Comparison of ENCODE assay signal across 12 cellular contexts in the genomic region with DNA sequence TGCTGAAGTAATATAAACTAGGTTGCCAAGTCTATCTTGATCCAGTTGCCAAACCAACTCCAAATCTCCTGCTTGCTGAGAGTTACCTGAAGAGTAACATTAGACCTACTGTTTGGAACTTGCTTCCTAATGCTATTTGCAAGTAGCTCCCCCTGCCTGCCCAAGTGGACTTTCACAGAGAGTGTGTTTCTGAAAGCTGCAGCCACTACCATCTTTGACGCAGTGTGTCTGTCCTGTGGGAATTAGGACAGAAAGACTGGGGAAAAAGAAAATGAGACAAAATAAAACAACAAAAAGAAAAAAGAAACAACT.
DNase-seq lines count a peak whose midpoint lies in the region; ATAC-seq, FAIRE-seq and TF ChIP-seq lines count a peak whose summit lies in the region.
"Had no signal": no experiment of that assay in that cellular context is flagged by ENCODE, and none has a peak within 500 bp of the region (broad histone marks: within the 10 kb centered on the region; RNA-seq: fewer than 3 reads in every experiment).

No MANE protein-coding gene starts in this region.

- no peak for TF ChIP-seq POLR2A in stomach (IDR thresholded peaks at IDR 0.05)
- no peak for TF ChIP-seq POLR2A in H54 (IDR thresholded peaks at IDR 0.05; ENCODE audit: low read depth, low read length)

- H3K27ac ChIP-seq in left ventricle myocardium inferior (replicated peaks) (peak overlapping the region; percentile 85), stomach (peak overlapping the region in 1 of 5 donors; percentile 2), aorta (ENCODE audit: low read depth in 1 of 2, low read length in 2 of 2) (no peak overlapping the region)
- H3K27ac ChIP-seq: skin epidermis, thyroid gland had no signal

- H3K27ac Mint-ChIP-seq in activated T-cell treated with anti-CD3 and anti-CD28 coated beads, Interleukin-2, amount 50 U/mL, for 24 hours, result no peak overlapping the region

- H3K36me3 Mint-ChIP-seq in activated T-cell treated with anti-CD3 and anti-CD28 coated beads, Interleukin-2, amount 50 U/mL, for 24 hours (ENCODE audit: low read depth), result no peaks in the 10 kb centered on the region

- WGBS in stomach, 5 donors, result 32 to 55% (median 43%) methylated on average over 1 of the region's 1 CpG
- 69 to 71% methylated on average over 1 of the region's 1 CpG for WGBS in aorta, 2 donors

- H3K4me3 ChIP-seq in left ventricle myocardium inferior (no peak overlapping the region), stomach (no peak overlapping the region), aorta (ENCODE audit: low read length in 2 of 2) (no peak overlapping the region)
- H3K4me3 ChIP-seq: skin epidermis, thyroid gland had no signal

- in situ Hi-C loops in SK-MEL-5 (cut with HindIII; ENCODE audit: low pct_unique_long_range_greater_than_20kb, low sequenced_read_pairs), result no loop called here

- peak; percentile 1 for DNase-seq in activated T-cell treated with anti-CD3 and anti-CD28 coated beads for 1 hour (ENCODE audit: low read depth)
- DNase-seq in activated T-cell treated with anti-CD3 and anti-CD28 coated beads, Interleukin-2, amount 50 U/mL, for 24 hours, result no peak
- peak; percentile 49 for DNase-seq in SK-MEL-5 (ENCODE audit: low read depth, low spot score)
- DNase-seq in left ventricle myocardium inferior, result peak; percentile 25
- DNase-seq in stomach, result peak; percentile 77
- DNase-seq in H54 (ENCODE audit: insufficient read length, low spot score), result no peak
- no peak for DNase-seq in aorta
- no peak for DNase-seq in stimulated activated CD4-positive, alpha-beta T cell treated with anti-CD3 and anti-CD28 coated beads, Interleukin-12 subunit alpha, Interleukin-12 subunit beta, amount 100 ng/mL, for 4 hours
- DNase-seq: activated CD8-positive, alpha-beta memory T cell treated with anti-CD3 and anti-CD28 coated beads, Interleukin-2, amount 50 U/mL, for 4 hours had no signal

- no peak for ATAC-seq in aorta (ENCODE audit: low FRiP score)

- intact Hi-C loops in left ventricle myocardium inferior (cut with micrococcal nuclease) (no loop called here), stomach (cut with DNase I; ENCODE audit: low total_unique reads) (no loop called here), aorta (cut with DNase I) (no loop called here)

- H3K36me3 ChIP-seq in left ventricle myocardium inferior (no peaks in the 10 kb centered on the region), stomach (no peaks in the 10 kb centered on the region), aorta (ENCODE audit: control insufficient read depth in 1 of 2, insufficient read depth in 2 of 2, low read length in 1 of 2) (no peaks in the 10 kb centered on the region)
- H3K36me3 ChIP-seq: thyroid gland had no signal

- TF ChIP-seq CTCF in left ventricle myocardium inferior (IDR thresholded peaks at IDR 0.05; ENCODE audit: borderline replicate concordance), result peak; percentile 67
- TF ChIP-seq CTCF in stomach (IDR thresholded peaks at IDR 0.05), result peak in 5 of 7 experiments; percentile 24 to 78 (median 52)

- no peaks in the 10 kb centered on the region for H3K27me3 Mint-ChIP-seq in activated T-cell treated with anti-CD3 and anti-CD28 coated beads, Interleukin-2, amount 50 U/mL, for 24 hours

- no peaks in the 10 kb centered on the region for H3K27me3 ChIP-seq in left ventricle myocardium inferior (ENCODE audit: low read depth)
- H3K27me3 ChIP-seq in stomach, result no peaks in the 10 kb centered on the region
- H3K27me3 ChIP-seq in aorta (ENCODE audit: control insufficient read depth in 1 of 2, insufficient read depth in 2 of 2, low read length in 1 of 2), result no peaks in the 10 kb centered on the region
- H3K27me3 ChIP-seq: thyroid gland had no signal

- no peaks in the 10 kb centered on the region for H3K9me3 Mint-ChIP-seq in activated T-cell treated with anti-CD3 and anti-CD28 coated beads, Interleukin-2, amount 50 U/mL, for 24 hours

- no peaks in the 10 kb centered on the region for H3K4me1 Mint-ChIP-seq in activated T-cell treated with anti-CD3 and anti-CD28 coated beads, Interleukin-2, amount 50 U/mL, for 24 hours (ENCODE audit: low read depth)

- no peak overlapping the region for H3K4me3 Mint-ChIP-seq in activated T-cell treated with anti-CD3 and anti-CD28 coated beads, Interleukin-2, amount 50 U/mL, for 24 hours

- FAIRE-seq in H54 (lab: Jason Lieb, UNC), result no peak
- FAIRE-seq: frontal cortex had no signal

- no peaks in the 10 kb centered on the region for H3K9me3 ChIP-seq in left ventricle myocardium inferior (replicated peaks)
- no peaks in the 10 kb centered on the region for H3K9me3 ChIP-seq in stomach
- H3K9me3 ChIP-seq in aorta (ENCODE audit: control insufficient read depth, low read length), result no peaks in the 10 kb centered on the region
- H3K9me3 ChIP-seq: thyroid gland had no signal

- H3K4me1 ChIP-seq in left ventricle myocardium inferior (peaks cover 16% of the 10 kb centered on the region), stomach (peaks cover 0 to 10% (median 2%) of the 10 kb centered on the region in 4 donors), aorta (ENCODE audit: control insufficient read depth in 1 of 2, insufficient read depth in 2 of 2, low read length in 2 of 2) (no peaks in the 10 kb centered on the region)
- H3K4me1 ChIP-seq: thyroid gland had no signal

- TF ChIP-seq EP300 in stomach (IDR thresholded peaks at IDR 0.05), result no peak

Comparison
In these comparisons a context has a peak if more than half of its experiments do, and no peak if none do; other contexts are left out.
1. DNase-seq: peak in activated T-cell treated with anti-CD3 and anti-CD28 coated beads for 1 hour (single experiment), SK-MEL-5 (single experiment), left ventricle myocardium inferior (single experiment) and stomach (single experiment); none in activated T-cell treated with anti-CD3 and anti-CD28 coated beads, Interleukin-2, amount 50 U/mL, for 24 hours (single experiment), H54 (single experiment), aorta (0 of 2) and stimulated activated CD4-positive, alpha-beta T cell treated with anti-CD3 and anti-CD28 coated beads, Interleukin-12 subunit alpha, Interleukin-12 subunit beta, amount 100 ng/mL, for 4 hours (single experiment).